In genomic region chr12:100141666-100141997, GRCh38 we compare ENCODE assay signal across 8 cellular contexts. TPM values are rescaled to one million over a fixed set of nuclear protein-coding genes. Genes with fewer than 3 reads are reported as not detected.
DNase-seq lines count a peak whose midpoint lies in the region; ATAC-seq and TF ChIP-seq lines count a peak whose summit lies in the region.

No MANE protein-coding gene starts in this region.

- H3K4me1 Mint-ChIP-seq in activated naive CD8-positive, alpha-beta T cell treated with anti-CD3 and anti-CD28 coated beads, Interleukin-2, amount 50 U/mL, for 24 hours, result peaks cover 58% of the 10 kb centered on the region

- H3K36me3 Mint-ChIP-seq in activated naive CD8-positive, alpha-beta T cell treated with anti-CD3 and anti-CD28 coated beads, Interleukin-2, amount 50 U/mL, for 24 hours (ENCODE audit: low read depth), result peaks cover 29% of the 10 kb centered on the region

- H3K4me1 ChIP-seq in left ventricle myocardium inferior, result peaks cover 48% of the 10 kb centered on the region

- H3K27me3 Mint-ChIP-seq in activated naive CD8-positive, alpha-beta T cell treated with anti-CD3 and anti-CD28 coated beads, Interleukin-2, amount 50 U/mL, for 24 hours, result no peaks in the 10 kb centered on the region

- peak; percentile 53 for ATAC-seq in HG02610 (IDR thresholded peaks at IDR 0.05; ENCODE audit: unreplicated experiment)
- ATAC-seq in activated naive CD8-positive, alpha-beta T cell treated with anti-CD3 and anti-CD28 coated beads, Interleukin-2, amount 50 U/mL, for 24 hours, result peak; percentile 72

- no peaks in the 10 kb centered on the region for H3K36me3 ChIP-seq in left ventricle myocardium inferior

- TF ChIP-seq CTCF in left ventricle myocardium inferior (IDR thresholded peaks at IDR 0.05; ENCODE audit: borderline replicate concordance) (no peak), retinal pigment epithelial cell (conservative IDR thresholded peaks at IDR 0.05; ENCODE audit: low read depth, low read length) (no peak)

- H3K4me3 ChIP-seq in left ventricle myocardium inferior, result peak overlapping the region; percentile 90
- H3K4me3 ChIP-seq in retinal pigment epithelial cell (ENCODE audit: low read length), result peak overlapping the region; percentile 88

- H3K9me3 ChIP-seq in left ventricle myocardium inferior (replicated peaks), result peaks cover 2% of the 10 kb centered on the region

- H3K27ac ChIP-seq in left ventricle myocardium inferior (replicated peaks), result peak overlapping the region; percentile 94

- DNase-seq in DMS 273 (lab: John Stamatoyannopoulos, UW; ENCODE audit: unreplicated experiment) (peak; percentile 35), DMS 273 treated with DMSO at 0.1 percent for 48 hours (lab: John Stamatoyannopoulos, UW) (no peak), NCI-H2227 (lab: John Stamatoyannopoulos, UW; ENCODE audit: unreplicated experiment) (peak; percentile 41), left ventricle myocardium inferior (no peak), retinal pigment epithelial cell (ENCODE audit: low read depth) (peak; percentile 76), 8988T (no peak)
- peak; percentile 20 for DNase-seq in activated naive CD8-positive, alpha-beta T cell treated with anti-CD3 and anti-CD28 coated beads, Interleukin-2, amount 50 U/mL, for 24 hours

- intact Hi-C loops in left ventricle myocardium inferior (cut with micrococcal nuclease), result no loop called here

- no peaks in the 10 kb centered on the region for H3K27me3 ChIP-seq in left ventricle myocardium inferior (ENCODE audit: low read depth)

- no peaks in the 10 kb centered on the region for H3K9me3 Mint-ChIP-seq in activated naive CD8-positive, alpha-beta T cell treated with anti-CD3 and anti-CD28 coated beads, Interleukin-2, amount 50 U/mL, for 24 hours

- peak overlapping the region; percentile 95 for H3K4me3 Mint-ChIP-seq in activated naive CD8-positive, alpha-beta T cell treated with anti-CD3 and anti-CD28 coated beads, Interleukin-2, amount 50 U/mL, for 24 hours

- peak overlapping the region; percentile 99 for H3K27ac Mint-ChIP-seq in activated naive CD8-positive, alpha-beta T cell treated with anti-CD3 and anti-CD28 coated beads, Interleukin-2, amount 50 U/mL, for 24 hours

RNA-seq across cellular contexts. Expression of gene BLTP3B, which starts 1.0 kb away (rescaled TPM):
- total RNA-seq in left ventricle myocardium inferior, result 11.9 TPM

RNA-seq across cellular contexts. Expression of gene ACTR6, which starts 59.0 kb away (rescaled TPM):
- 18.3 TPM for total RNA-seq in left ventricle myocardium inferior

Comparison
In these comparisons a context has a peak if more than half of its experiments do, and no peak if none do; other contexts are left out.
1. DNase-seq: peak in DMS 273 (single experiment), NCI-H2227 (single experiment), activated naive CD8-positive, alpha-beta T cell treated with anti-CD3 and anti-CD28 coated beads, Interleukin-2, amount 50 U/mL, for 24 hours (single experiment) and retinal pigment epithelial cell (single experiment); none in DMS 273 treated with DMSO at 0.1 percent for 48 hours (single experiment), left ventricle myocardium inferior (single experiment) and 8988T (single experiment).